In genomic region chr4:59553063-59553738, GRCh38 we compare ENCODE assay signal across 9 cellular contexts.
DNase-seq lines count a peak whose midpoint lies in the region; ATAC-seq, FAIRE-seq and TF ChIP-seq lines count a peak whose summit lies in the region.
"Had no signal": no experiment of that assay in that cellular context is flagged by ENCODE, and none has a peak within 500 bp of the region (broad histone marks: within the 10 kb centered on the region; RNA-seq: fewer than 3 reads in every experiment).

No MANE protein-coding gene starts in this region.

- no peak for FAIRE-seq in GM12878 (lab: Jason Lieb, UNC)

- H3K9ac ChIP-seq in GM12878 (ENCODE audit: control insufficient read depth, insufficient read depth, low read length) = no peak overlapping the region

- no peak overlapping the region for H3K4me3 Mint-ChIP-seq in activated T-helper 17 cell treated with anti-CD3 and anti-CD28 coated beads, Interleukin-2, amount 50 U/mL, for 72 hours
- H3K4me3 Mint-ChIP-seq: activated naive CD8-positive, alpha-beta T cell had no signal

- peak overlapping the region; percentile 29 for H3K4me3 ChIP-seq in BJ (ENCODE audit: low read depth, low read length)
- peak overlapping the region; percentile 2; the same call in 1 of the 2 replicates for H3K4me3 ChIP-seq in GM12878

- ATAC-seq in GM19468 (IDR thresholded peaks at IDR 0.05; ENCODE audit: extremely low read depth, unreplicated experiment) = peak; percentile 86
- peak; percentile 97 for ATAC-seq in GM12878
- no peak for ATAC-seq in left cardiac atrium
- no peak for ATAC-seq in activated T-helper 17 cell treated with anti-CD3 and anti-CD28 coated beads, Interleukin-2, amount 50 U/mL, for 72 hours (replicated peaks)

- H2AFZ ChIP-seq in GM12878 (ENCODE audit: control insufficient read depth, low read depth, low read length) = peak overlapping the region; percentile 67

- H3K27me3 ChIP-seq in BJ (ENCODE audit: control insufficient read depth, insufficient read depth, low read length) (no peaks in the 10 kb centered on the region), GM12878 (replicated peaks in 1 of 2; ENCODE audit: control insufficient read depth in 2 of 2, insufficient read depth in 2 of 2, low read length in 1 of 2) (no peaks in the 10 kb centered on the region)

- H3K27ac ChIP-seq in GM12878 (ENCODE audit: control insufficient read depth, insufficient read depth) = peak overlapping the region; percentile 55
- no peak overlapping the region for H3K27ac ChIP-seq in substantia nigra (ENCODE audit: low read depth, low read length, poor library complexity, severe bottlenecking)

- no TSS peak for BruUV-seq in GM12878 (replicated peaks; lab: Mats Ljungman, UMichigan)

- CTCF ChIA-PET in BJ (lab: Yijun Ruan, JAX) = no interaction called here
- CTCF ChIA-PET in GM12878 (lab: Yijun Ruan, JAX) = no interaction called here

- intact Hi-C loops in GM12878 (cut with micrococcal nuclease; ENCODE audit: unreplicated experiment) (no loop called here), left cardiac atrium (cut with DNase I) (no loop called here)

- no peak for TF ChIP-seq RAD21 in GM12878 (IDR thresholded peaks at IDR 0.05; ENCODE audit: insufficient read depth, low read depth, low read length)

- H3K27ac Mint-ChIP-seq in activated T-helper 17 cell treated with anti-CD3 and anti-CD28 coated beads, Interleukin-2, amount 50 U/mL, for 72 hours = no peak overlapping the region
- H3K27ac Mint-ChIP-seq: activated naive CD8-positive, alpha-beta T cell had no signal

- no peak for TF ChIP-seq CTCF in BJ (IDR thresholded peaks at IDR 0.05; ENCODE audit: insufficient read depth, low read depth, low read length)
- TF ChIP-seq CTCF in GM12878 (IDR thresholded peaks at IDR 0.05 in 2 of 3, conservative IDR thresholded peaks at IDR 0.05 in 1 of 3; ENCODE audit: control insufficient read depth in 2 of 3, extremely low read depth in 1 of 3, insufficient read depth in 1 of 3, low read depth in 3 of 3, low read length in 3 of 3) = no peak

- peak overlapping the region; percentile 59; the same call in 1 of the 2 replicates for H3K4me2 ChIP-seq in GM12878 (ENCODE audit: control insufficient read depth, insufficient read depth)

- no peak; a peak in 1 of 4 replicates for TF ChIP-seq EP300 in GM12878 (IDR thresholded peaks at IDR 0.05; ENCODE audit: borderline replicate concordance in 1 of 2, control insufficient read depth in 1 of 2, low read depth in 2 of 2, low read length in 2 of 2)

- no peaks in the 10 kb centered on the region for H3K79me2 ChIP-seq in GM12878 (ENCODE audit: control insufficient read depth, insufficient read depth, low read length)

- 0% methylated on average over 2 of the region's 2 CpGs for WGBS in GM12878 (ENCODE audit: insufficient coverage, insufficient replicate concordance, low lambda C conversion rate, missing lambda C conversion rate)

- in situ Hi-C loops in GM12878 (cut with MboI) = no loop called here

- DNase-seq in BJ (ENCODE audit: low read depth) (peak; percentile 19), HK-2 (ENCODE audit: unreplicated experiment) (peak; percentile 14), GM12878 (ENCODE audit: low read depth, low spot score) (peak; percentile 55), smooth muscle cell of the brain vasculature (ENCODE audit: low read depth, low spot score) (peak; percentile 7), substantia nigra (lab: John Stamatoyannopoulos, UW) (no peak), left cardiac atrium (no peak)

- H4K20me1 ChIP-seq in GM12878 (ENCODE audit: control insufficient read depth, insufficient read depth) = no peaks in the 10 kb centered on the region

- H3K9me3 ChIP-seq in GM12878 (replicated peaks; ENCODE audit: control insufficient read depth, insufficient read depth, low read length) = no peaks in the 10 kb centered on the region

- POLR2A ChIA-PET in BJ (lab: Charles Lee) (no interaction called here), GM12878 (lab: Charles Lee) (no interaction called here)

- no peaks in the 10 kb centered on the region for H3K4me1 ChIP-seq in GM12878 (ENCODE audit: control insufficient read depth, insufficient read depth, low read length)

- H3K36me3 ChIP-seq in BJ (ENCODE audit: control insufficient read depth, insufficient read depth, low read length) = no peaks in the 10 kb centered on the region
- H3K36me3 ChIP-seq in GM12878 (ENCODE audit: control insufficient read depth in 2 of 2, insufficient read depth in 2 of 2, low read length in 1 of 2) = no peaks in the 10 kb centered on the region

- H3K36me3 Mint-ChIP-seq in activated T-helper 17 cell treated with anti-CD3 and anti-CD28 coated beads, Interleukin-2, amount 50 U/mL, for 72 hours (ENCODE audit: low read depth) = no peaks in the 10 kb centered on the region
- H3K36me3 Mint-ChIP-seq: activated naive CD8-positive, alpha-beta T cell had no signal

- no peaks in the 10 kb centered on the region for H3K27me3 Mint-ChIP-seq in activated T-helper 17 cell treated with anti-CD3 and anti-CD28 coated beads, Interleukin-2, amount 50 U/mL, for 72 hours
- H3K27me3 Mint-ChIP-seq: activated naive CD8-positive, alpha-beta T cell had no signal

- SMC1A ChIA-PET in GM12878 (lab: Charles Lee; ENCODE audit: uncharacterized antibody, unreplicated experiment) = no interaction called here

- RAD21 ChIA-PET in GM12878 (lab: Charles Lee; ENCODE audit: unreplicated experiment) = no interaction called here

- no peak for TF ChIP-seq POLR2A in GM12878 (IDR thresholded peaks at IDR 0.05; ENCODE audit: low read depth, low read length)

- H3K4me1 Mint-ChIP-seq in activated T-helper 17 cell treated with anti-CD3 and anti-CD28 coated beads, Interleukin-2, amount 50 U/mL, for 72 hours = no peaks in the 10 kb centered on the region

- H3K9me3 Mint-ChIP-seq in activated T-helper 17 cell treated with anti-CD3 and anti-CD28 coated beads, Interleukin-2, amount 50 U/mL, for 72 hours = peaks cover 18% of the 10 kb centered on the region

TF ChIP-seq in GM12878, 131 proteins besides CTCF, POLR2A, EP300 and RAD21 (continues in another document):
- TF ChIP-seq RB1 (IDR thresholded peaks at IDR 0.05; ENCODE audit: borderline replicate concordance) = no peak
- 0 out of 2 replicates have a peak, but pooled peaks have one; percentile 19 for TF ChIP-seq JUND (IDR thresholded peaks at IDR 0.05; ENCODE audit: low read depth, low read length)
- no peak for TF ChIP-seq ZBTB4 (CRISPR knock-in tag; IDR thresholded peaks at IDR 0.05)
- TF ChIP-seq ATF2 (IDR thresholded peaks at IDR 0.05; ENCODE audit: low read length) = peak; percentile 50; the same call in 1 of the 2 replicates
- no peak for TF ChIP-seq MXI1 (IDR thresholded peaks at IDR 0.05; ENCODE audit: low read depth, low read length)
- no peak for TF ChIP-seq CEBPZ (IDR thresholded peaks at IDR 0.05; ENCODE audit: low read depth, low read length)

Comparison
In these comparisons a context has a peak if more than half of its experiments do, and no peak if none do; other contexts are left out.
1. DNase-seq: peak in BJ (single experiment), HK-2 (single experiment), GM12878 (single experiment) and smooth muscle cell of the brain vasculature (single experiment); none in substantia nigra (0 of 49) and left cardiac atrium (single experiment).
2. ATAC-seq: peak in GM19468 (single experiment) and GM12878 (single experiment); none in left cardiac atrium (0 of 2) and activated T-helper 17 cell treated with anti-CD3 and anti-CD28 coated beads, Interleukin-2, amount 50 U/mL, for 72 hours (single experiment).